Comparison of ENCODE assay signal across 1 cellular context in the genomic region with DNA sequence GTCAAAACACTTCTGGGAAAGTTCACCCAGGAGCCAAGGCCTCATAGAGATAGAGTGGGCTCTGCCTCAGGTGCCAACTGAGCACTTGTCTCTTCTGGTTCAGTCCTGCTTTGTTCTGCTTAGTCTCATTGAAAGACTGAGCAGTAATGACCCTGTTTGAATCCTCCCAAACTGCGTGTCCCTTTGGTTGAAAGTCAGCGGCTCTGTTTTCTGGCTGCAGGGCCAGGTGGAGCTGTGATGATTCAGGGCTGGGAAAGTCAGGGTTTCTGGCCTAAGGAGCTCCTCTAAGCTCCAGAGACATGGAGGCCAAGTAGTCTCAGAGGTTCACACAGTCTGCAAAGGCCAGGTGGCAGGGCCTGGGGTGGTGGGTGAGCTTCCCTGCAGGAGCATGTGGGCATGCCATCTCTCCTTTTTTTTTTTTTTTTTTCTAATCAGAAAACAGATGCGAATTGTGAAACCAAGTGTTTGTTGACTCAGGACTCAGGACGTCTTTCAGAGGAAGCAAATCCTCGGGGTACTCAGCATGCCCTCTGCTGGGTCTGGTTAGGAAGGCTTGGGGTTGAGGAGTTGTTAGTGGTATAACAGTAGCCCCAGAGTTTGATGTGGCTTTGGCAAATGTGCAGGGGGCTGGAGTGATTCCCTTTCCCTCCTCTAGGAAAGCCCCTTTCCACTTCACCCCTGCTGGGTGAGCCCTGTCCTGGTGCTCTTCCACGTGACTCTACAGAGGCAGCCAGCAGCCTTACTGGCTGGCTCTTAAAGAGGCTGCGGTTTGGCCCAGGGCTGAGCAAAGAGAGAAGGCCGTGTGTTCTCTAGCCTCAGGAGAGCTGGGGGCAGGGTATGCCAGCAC.
A peak's percentile ranks its signal among the peaks of the same experiment; 100 is the strongest.
TF ChIP-seq lines count a peak whose summit lies in the region.

No MANE protein-coding gene starts in this region.

TF ChIP-seq in HepG2, 621 proteins besides CTCF, POLR2A, EP300 and RAD21 (continues in another document):
- TF ChIP-seq HDAC1 (CRISPR knock-in tag; IDR thresholded peaks at IDR 0.05) = 0 out of 2 replicates have a peak, but pooled peaks have one; percentile 28
- TF ChIP-seq NFKBIZ (CRISPR knock-in tag; IDR thresholded peaks at IDR 0.05) = no peak
- TF ChIP-seq ARNT2 (CRISPR knock-in tag; IDR thresholded peaks at IDR 0.05; ENCODE audit: low read depth) = no peak
- TF ChIP-seq, protein P1, sequence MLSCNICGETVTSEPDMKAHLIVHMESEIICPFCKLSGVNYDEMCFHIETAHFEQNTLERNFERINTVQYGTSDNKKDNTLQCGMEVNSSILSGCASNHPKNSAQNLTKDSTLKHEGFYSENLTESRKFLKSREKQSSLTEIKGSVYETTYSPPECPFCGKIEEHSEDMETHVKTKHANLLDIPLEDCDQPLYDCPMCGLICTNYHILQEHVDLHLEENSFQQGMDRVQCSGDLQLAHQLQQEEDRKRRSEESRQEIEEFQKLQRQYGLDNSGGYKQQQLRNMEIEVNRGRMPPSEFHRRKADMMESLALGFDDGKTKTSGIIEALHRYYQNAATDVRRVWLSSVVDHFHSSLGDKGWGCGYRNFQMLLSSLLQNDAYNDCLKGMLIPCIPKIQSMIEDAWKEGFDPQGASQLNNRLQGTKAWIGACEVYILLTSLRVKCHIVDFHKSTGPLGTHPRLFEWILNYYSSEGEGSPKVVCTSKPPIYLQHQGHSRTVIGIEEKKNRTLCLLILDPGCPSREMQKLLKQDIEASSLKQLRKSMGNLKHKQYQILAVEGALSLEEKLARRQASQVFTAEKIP (CRISPR knock-in tag; IDR thresholded peaks at IDR 0.05; ENCODE audit: borderline replicate concordance) = no peak
- TF ChIP-seq, protein P2, sequence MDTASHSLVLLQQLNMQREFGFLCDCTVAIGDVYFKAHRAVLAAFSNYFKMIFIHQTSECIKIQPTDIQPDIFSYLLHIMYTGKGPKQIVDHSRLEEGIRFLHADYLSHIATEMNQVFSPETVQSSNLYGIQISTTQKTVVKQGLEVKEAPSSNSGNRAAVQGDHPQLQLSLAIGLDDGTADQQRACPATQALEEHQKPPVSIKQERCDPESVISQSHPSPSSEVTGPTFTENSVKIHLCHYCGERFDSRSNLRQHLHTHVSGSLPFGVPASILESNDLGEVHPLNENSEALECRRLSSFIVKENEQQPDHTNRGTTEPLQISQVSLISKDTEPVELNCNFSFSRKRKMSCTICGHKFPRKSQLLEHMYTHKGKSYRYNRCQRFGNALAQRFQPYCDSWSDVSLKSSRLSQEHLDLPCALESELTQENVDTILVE (CRISPR knock-in tag; IDR thresholded peaks at IDR 0.05) = peak; percentile 28; the same call in 1 of the 2 replicates
- no peak for TF ChIP-seq PPARG (CRISPR knock-in tag; conservative IDR thresholded peaks at IDR 0.05)
- TF ChIP-seq, protein P3, sequence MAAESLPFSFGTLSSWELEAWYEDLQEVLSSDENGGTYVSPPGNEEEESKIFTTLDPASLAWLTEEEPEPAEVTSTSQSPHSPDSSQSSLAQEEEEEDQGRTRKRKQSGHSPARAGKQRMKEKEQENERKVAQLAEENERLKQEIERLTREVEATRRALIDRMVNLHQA (CRISPR knock-in tag; IDR thresholded peaks at IDR 0.05) = no peak
- TF ChIP-seq ZNF124 (CRISPR knock-in tag; IDR thresholded peaks at IDR 0.05) = no peak; the same call in 1 of the 2 replicates
- no peak for TF ChIP-seq ZNF335 (CRISPR knock-in tag; IDR thresholded peaks at IDR 0.05)
- peak; percentile 49; the same call in 1 of the 2 replicates for TF ChIP-seq SP4 (CRISPR knock-in tag; IDR thresholded peaks at IDR 0.05)
- no peak for TF ChIP-seq SRY (CRISPR knock-in tag; IDR thresholded peaks at IDR 0.05)
- TF ChIP-seq, protein P4, sequence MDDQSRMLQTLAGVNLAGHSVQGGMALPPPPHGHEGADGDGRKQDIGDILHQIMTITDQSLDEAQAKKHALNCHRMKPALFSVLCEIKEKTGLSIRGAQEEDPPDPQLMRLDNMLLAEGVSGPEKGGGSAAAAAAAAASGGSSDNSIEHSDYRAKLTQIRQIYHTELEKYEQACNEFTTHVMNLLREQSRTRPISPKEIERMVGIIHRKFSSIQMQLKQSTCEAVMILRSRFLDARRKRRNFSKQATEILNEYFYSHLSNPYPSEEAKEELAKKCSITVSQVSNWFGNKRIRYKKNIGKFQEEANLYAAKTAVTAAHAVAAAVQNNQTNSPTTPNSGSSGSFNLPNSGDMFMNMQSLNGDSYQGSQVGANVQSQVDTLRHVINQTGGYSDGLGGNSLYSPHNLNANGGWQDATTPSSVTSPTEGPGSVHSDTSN (CRISPR knock-in tag; IDR thresholded peaks at IDR 0.05; ENCODE audit: borderline replicate concordance) = no peak
- TF ChIP-seq ASH2L (IDR thresholded peaks at IDR 0.05; ENCODE audit: insufficient read length, low read depth, low read length) = no peak
- no peak for TF ChIP-seq HDAC2 (CRISPR knock-in tag; IDR thresholded peaks at IDR 0.05)
- no peak for TF ChIP-seq ZNF547 (CRISPR knock-in tag; IDR thresholded peaks at IDR 0.05)
- TF ChIP-seq, protein P5, sequence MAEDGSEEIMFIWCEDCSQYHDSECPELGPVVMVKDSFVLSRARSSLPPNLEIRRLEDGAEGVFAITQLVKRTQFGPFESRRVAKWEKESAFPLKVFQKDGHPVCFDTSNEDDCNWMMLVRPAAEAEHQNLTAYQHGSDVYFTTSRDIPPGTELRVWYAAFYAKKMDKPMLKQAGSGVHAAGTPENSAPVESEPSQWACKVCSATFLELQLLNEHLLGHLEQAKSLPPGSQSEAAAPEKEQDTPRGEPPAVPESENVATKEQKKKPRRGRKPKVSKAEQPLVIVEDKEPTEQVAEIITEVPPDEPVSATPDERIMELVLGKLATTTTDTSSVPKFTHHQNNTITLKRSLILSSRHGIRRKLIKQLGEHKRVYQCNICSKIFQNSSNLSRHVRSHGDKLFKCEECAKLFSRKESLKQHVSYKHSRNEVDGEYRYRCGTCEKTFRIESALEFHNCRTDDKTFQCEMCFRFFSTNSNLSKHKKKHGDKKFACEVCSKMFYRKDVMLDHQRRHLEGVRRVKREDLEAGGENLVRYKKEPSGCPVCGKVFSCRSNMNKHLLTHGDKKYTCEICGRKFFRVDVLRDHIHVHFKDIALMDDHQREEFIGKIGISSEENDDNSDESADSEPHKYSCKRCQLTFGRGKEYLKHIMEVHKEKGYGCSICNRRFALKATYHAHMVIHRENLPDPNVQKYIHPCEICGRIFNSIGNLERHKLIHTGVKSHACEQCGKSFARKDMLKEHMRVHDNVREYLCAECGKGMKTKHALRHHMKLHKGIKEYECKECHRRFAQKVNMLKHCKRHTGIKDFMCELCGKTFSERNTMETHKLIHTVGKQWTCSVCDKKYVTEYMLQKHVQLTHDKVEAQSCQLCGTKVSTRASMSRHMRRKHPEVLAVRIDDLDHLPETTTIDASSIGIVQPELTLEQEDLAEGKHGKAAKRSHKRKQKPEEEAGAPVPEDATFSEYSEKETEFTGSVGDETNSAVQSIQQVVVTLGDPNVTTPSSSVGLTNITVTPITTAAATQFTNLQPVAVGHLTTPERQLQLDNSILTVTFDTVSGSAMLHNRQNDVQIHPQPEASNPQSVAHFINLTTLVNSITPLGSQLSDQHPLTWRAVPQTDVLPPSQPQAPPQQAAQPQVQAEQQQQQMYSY (CRISPR knock-in tag; IDR thresholded peaks at IDR 0.05) = no peak
- no peak for TF ChIP-seq MEIS1 (CRISPR knock-in tag; IDR thresholded peaks at IDR 0.05; ENCODE audit: borderline replicate concordance)
- TF ChIP-seq ZNF607 (CRISPR knock-in tag; IDR thresholded peaks at IDR 0.05; ENCODE audit: borderline replicate concordance) = no peak
- TF ChIP-seq ZNF777 (CRISPR knock-in tag; IDR thresholded peaks at IDR 0.05) = 0 out of 2 replicates have a peak, but pooled peaks have one; percentile 38
- TF ChIP-seq, protein P6, sequence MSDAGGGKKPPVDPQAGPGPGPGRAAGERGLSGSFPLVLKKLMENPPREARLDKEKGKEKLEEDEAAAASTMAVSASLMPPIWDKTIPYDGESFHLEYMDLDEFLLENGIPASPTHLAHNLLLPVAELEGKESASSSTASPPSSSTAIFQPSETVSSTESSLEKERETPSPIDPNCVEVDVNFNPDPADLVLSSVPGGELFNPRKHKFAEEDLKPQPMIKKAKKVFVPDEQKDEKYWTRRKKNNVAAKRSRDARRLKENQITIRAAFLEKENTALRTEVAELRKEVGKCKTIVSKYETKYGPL (CRISPR knock-in tag; IDR thresholded peaks at IDR 0.05) = no peak
- TF ChIP-seq MED8 (CRISPR knock-in tag; IDR thresholded peaks at IDR 0.05; ENCODE audit: insufficient replicate concordance) = no peak
- no peak for TF ChIP-seq ZNF570 (CRISPR knock-in tag; IDR thresholded peaks at IDR 0.05; ENCODE audit: borderline replicate concordance)
- no peak for TF ChIP-seq ZMAT3 (CRISPR knock-in tag; conservative IDR thresholded peaks at IDR 0.05)
- TF ChIP-seq, protein P7, sequence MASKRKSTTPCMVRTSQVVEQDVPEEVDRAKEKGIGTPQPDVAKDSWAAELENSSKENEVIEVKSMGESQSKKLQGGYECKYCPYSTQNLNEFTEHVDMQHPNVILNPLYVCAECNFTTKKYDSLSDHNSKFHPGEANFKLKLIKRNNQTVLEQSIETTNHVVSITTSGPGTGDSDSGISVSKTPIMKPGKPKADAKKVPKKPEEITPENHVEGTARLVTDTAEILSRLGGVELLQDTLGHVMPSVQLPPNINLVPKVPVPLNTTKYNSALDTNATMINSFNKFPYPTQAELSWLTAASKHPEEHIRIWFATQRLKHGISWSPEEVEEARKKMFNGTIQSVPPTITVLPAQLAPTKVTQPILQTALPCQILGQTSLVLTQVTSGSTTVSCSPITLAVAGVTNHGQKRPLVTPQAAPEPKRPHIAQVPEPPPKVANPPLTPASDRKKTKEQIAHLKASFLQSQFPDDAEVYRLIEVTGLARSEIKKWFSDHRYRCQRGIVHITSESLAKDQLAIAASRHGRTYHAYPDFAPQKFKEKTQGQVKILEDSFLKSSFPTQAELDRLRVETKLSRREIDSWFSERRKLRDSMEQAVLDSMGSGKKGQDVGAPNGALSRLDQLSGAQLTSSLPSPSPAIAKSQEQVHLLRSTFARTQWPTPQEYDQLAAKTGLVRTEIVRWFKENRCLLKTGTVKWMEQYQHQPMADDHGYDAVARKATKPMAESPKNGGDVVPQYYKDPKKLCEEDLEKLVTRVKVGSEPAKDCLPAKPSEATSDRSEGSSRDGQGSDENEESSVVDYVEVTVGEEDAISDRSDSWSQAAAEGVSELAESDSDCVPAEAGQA (IDR thresholded peaks at IDR 0.05; ENCODE audit: low read depth) = no peak
- TF ChIP-seq, protein P7 (CRISPR knock-in tag; IDR thresholded peaks at IDR 0.05; ENCODE audit: borderline replicate concordance) = no peak
- TF ChIP-seq FOXA3 (CRISPR knock-in tag; IDR thresholded peaks at IDR 0.05) = peak; percentile 71
- TF ChIP-seq, protein P8, sequence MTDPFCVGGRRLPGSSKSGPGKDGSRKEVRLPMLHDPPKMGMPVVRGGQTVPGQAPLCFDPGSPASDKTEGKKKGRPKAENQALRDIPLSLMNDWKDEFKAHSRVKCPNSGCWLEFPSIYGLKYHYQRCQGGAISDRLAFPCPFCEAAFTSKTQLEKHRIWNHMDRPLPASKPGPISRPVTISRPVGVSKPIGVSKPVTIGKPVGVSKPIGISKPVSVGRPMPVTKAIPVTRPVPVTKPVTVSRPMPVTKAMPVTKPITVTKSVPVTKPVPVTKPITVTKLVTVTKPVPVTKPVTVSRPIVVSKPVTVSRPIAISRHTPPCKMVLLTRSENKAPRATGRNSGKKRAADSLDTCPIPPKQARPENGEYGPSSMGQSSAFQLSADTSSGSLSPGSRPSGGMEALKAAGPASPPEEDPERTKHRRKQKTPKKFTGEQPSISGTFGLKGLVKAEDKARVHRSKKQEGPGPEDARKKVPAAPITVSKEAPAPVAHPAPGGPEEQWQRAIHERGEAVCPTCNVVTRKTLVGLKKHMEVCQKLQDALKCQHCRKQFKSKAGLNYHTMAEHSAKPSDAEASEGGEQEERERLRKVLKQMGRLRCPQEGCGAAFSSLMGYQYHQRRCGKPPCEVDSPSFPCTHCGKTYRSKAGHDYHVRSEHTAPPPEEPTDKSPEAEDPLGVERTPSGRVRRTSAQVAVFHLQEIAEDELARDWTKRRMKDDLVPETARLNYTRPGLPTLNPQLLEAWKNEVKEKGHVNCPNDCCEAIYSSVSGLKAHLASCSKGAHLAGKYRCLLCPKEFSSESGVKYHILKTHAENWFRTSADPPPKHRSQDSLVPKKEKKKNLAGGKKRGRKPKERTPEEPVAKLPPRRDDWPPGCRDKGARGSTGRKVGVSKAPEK (CRISPR knock-in tag; IDR thresholded peaks at IDR 0.05; ENCODE audit: borderline replicate concordance) = no peak
- no peak for TF ChIP-seq ZNF652 (CRISPR knock-in tag; IDR thresholded peaks at IDR 0.05; ENCODE audit: borderline replicate concordance, low read depth)
- TF ChIP-seq NR2F1 (CRISPR knock-in tag; IDR thresholded peaks at IDR 0.05) = no peak
- TF ChIP-seq ZNF296 (CRISPR knock-in tag; conservative IDR thresholded peaks at IDR 0.05) = no peak
- TF ChIP-seq, protein P9, sequence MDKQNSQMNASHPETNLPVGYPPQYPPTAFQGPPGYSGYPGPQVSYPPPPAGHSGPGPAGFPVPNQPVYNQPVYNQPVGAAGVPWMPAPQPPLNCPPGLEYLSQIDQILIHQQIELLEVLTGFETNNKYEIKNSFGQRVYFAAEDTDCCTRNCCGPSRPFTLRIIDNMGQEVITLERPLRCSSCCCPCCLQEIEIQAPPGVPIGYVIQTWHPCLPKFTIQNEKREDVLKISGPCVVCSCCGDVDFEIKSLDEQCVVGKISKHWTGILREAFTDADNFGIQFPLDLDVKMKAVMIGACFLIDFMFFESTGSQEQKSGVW (CRISPR knock-in tag; IDR thresholded peaks at IDR 0.05; ENCODE audit: borderline replicate concordance) = no peak
